ENCODE assay signal across 15 cellular contexts in the genomic region with DNA sequence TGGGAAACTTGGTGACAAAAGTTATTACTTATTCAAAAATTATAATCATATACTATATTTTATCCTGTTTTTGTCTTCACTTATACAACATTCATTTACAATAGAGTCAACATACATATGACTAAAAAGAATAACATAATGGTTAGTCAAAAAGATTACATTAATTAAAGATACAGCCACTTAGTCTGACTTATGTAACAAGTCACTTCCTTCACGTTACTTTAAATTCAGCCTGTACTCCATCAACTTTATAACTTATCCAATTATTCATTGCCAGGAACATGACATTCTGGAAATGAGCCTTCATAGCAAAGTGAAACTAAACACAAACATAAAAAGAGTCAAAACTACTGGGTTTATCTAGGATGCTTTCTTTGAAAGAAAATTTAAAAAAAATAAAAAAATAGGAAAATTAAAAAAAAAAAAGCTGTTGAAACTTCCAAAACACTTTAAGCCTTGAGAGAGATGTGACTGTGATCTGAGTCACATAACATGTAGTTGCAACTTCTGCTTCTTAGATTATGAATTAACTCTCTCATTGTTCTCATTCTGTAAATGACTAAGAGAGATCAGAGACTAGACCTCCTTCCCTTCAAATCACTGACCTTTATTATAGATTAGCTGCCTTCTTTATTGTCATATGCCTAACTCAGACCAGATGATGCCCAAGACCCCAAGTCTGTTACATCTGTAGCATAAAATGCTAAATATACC.
A peak's percentile ranks its signal among the peaks of the same experiment; 100 is the strongest.
DNase-seq lines count a peak whose midpoint lies in the region; ATAC-seq, FAIRE-seq and TF ChIP-seq lines count a peak whose summit lies in the region.
"Had no signal": no experiment of that assay in that cellular context is flagged by ENCODE, and none has a peak within 500 bp of the region (broad histone marks: within the 10 kb centered on the region; RNA-seq: fewer than 3 reads in every experiment).

No MANE protein-coding gene starts in this region.

- no peaks in the 10 kb centered on the region for H3K9me1 ChIP-seq in endothelial cell of umbilical vein (replicated peaks; ENCODE audit: control insufficient read depth, extremely low read depth, insufficient read depth, low read length)

- POLR2A ChIA-PET in endothelial cell of umbilical vein (lab: Charles Lee), result interaction anchor here (0.6 kb wide), 1 partner anchor 152 kb away, joined by 4 read pairs; no protein-coding TSS in a partner anchor

- no peak overlapping the region for H3K27ac Mint-ChIP-seq in chondrocyte (ENCODE audit: unreplicated experiment)
- H3K27ac Mint-ChIP-seq: activated CD4-positive, alpha-beta T cell treated with anti-CD3 and anti-CD28 coated beads, Interleukin-2, amount 10 ng/mL, durations not matched to agents 7 days and 5 days; brain; naive B cell had no signal

- peak overlapping the region; percentile 91 for H3K4me2 ChIP-seq in endothelial cell of umbilical vein (ENCODE audit: insufficient read depth, low read length)

- peak; percentile 84 for ATAC-seq in GM21447 (IDR thresholded peaks at IDR 0.05; ENCODE audit: unreplicated experiment)
- peak; percentile 65 for ATAC-seq in HG03520 (IDR thresholded peaks at IDR 0.05; ENCODE audit: unreplicated experiment)

- H3K36me3 Mint-ChIP-seq in chondrocyte (ENCODE audit: low read depth), result no peaks in the 10 kb centered on the region
- H3K36me3 Mint-ChIP-seq: brain, naive B cell had no signal

- H3K36me3 ChIP-seq in endothelial cell of umbilical vein (ENCODE audit: control insufficient read depth in 2 of 2, extremely low read depth in 1 of 2, insufficient read depth in 2 of 2, low read length in 2 of 2), result no peaks in the 10 kb centered on the region
- H3K36me3 ChIP-seq: right atrium auricular region, suprapubic skin had no signal

- H3K27me3 Mint-ChIP-seq in chondrocyte (ENCODE audit: low read depth), result no peaks in the 10 kb centered on the region

- intact Hi-C loops in endothelial cell of umbilical vein (cut with micrococcal nuclease), result no loop called here

- H3K27ac ChIP-seq in endothelial cell of umbilical vein (ENCODE audit: insufficient read depth, low read depth, low read length), result peak overlapping the region; percentile 50
- H3K27ac ChIP-seq: right atrium auricular region, suprapubic skin had no signal

- H3K4me3 ChIP-seq in endothelial cell of umbilical vein (replicated peaks in 1 of 3; ENCODE audit: insufficient read depth in 1 of 3, low read depth in 1 of 3, low read length in 3 of 3), result peak overlapping the region in 1 of 3 experiments; percentile 21
- H3K4me3 ChIP-seq: right atrium auricular region, suprapubic skin had no signal

- H3K27me3 ChIP-seq in endothelial cell of umbilical vein (ENCODE audit: control insufficient read depth in 2 of 2, insufficient read depth in 2 of 2, low read length in 2 of 2), result no peaks in the 10 kb centered on the region
- H3K27me3 ChIP-seq: right atrium auricular region, suprapubic skin had no signal

- H3K9me3 Mint-ChIP-seq in chondrocyte (ENCODE audit: low read depth), result no peaks in the 10 kb centered on the region
- H3K9me3 Mint-ChIP-seq: activated CD4-positive, alpha-beta T cell treated with anti-CD3 and anti-CD28 coated beads, Interleukin-2, amount 10 ng/mL, durations not matched to agents 7 days and 5 days; brain had no signal

- TF ChIP-seq CTCF in endothelial cell of umbilical vein (IDR thresholded peaks at IDR 0.05; ENCODE audit: extremely low read depth in 1 of 2, insufficient read depth in 1 of 2, low read depth in 1 of 2, low read length in 2 of 2), result no peak
- TF ChIP-seq CTCF in chondrocyte (IDR thresholded peaks at IDR 0.05), result no peak

- H4K20me1 ChIP-seq in endothelial cell of umbilical vein (replicated peaks; ENCODE audit: control insufficient read depth, extremely low read depth, insufficient read depth, low read length), result no peaks in the 10 kb centered on the region

- peaks cover 14% of the 10 kb centered on the region for H3K4me1 ChIP-seq in endothelial cell of umbilical vein (ENCODE audit: control insufficient read depth, extremely low read depth, insufficient read depth, low read length)
- H3K4me1 ChIP-seq: right atrium auricular region, suprapubic skin had no signal

- no TSS peak for BruUV-seq in endothelial cell of umbilical vein (replicated peaks; lab: Mats Ljungman, UMichigan)

- CTCF ChIA-PET in endothelial cell of umbilical vein (lab: Charles Lee), result interaction anchor here (0.6 to 2.0 kb wide), 4 partner anchors 9 to 124 kb away, joined by 3 to 5 read pairs (median 4); no protein-coding TSS in a partner anchor

- peaks cover 2% of the 10 kb centered on the region for H3K4me1 Mint-ChIP-seq in chondrocyte (ENCODE audit: low read depth)
- H3K4me1 Mint-ChIP-seq: activated CD4-positive, alpha-beta T cell treated with anti-CD3 and anti-CD28 coated beads, Interleukin-2, amount 10 ng/mL, durations not matched to agents 7 days and 5 days; brain; naive B cell had no signal

- no peak overlapping the region for H2AFZ ChIP-seq in endothelial cell of umbilical vein (ENCODE audit: low read depth, low read length)

- FAIRE-seq in endothelial cell of umbilical vein (lab: Jason Lieb, UNC), result no peak

- no peak for TF ChIP-seq POLR2A in endothelial cell of umbilical vein (IDR thresholded peaks at IDR 0.05; ENCODE audit: low read depth, low read length)

- H3K9me3 ChIP-seq in endothelial cell of umbilical vein (replicated peaks; ENCODE audit: control insufficient read depth, insufficient read depth, low read length), result no peaks in the 10 kb centered on the region
- H3K9me3 ChIP-seq: right atrium auricular region, suprapubic skin had no signal

- dilution Hi-C loops in endothelial cell of umbilical vein (cut with MboI; ENCODE audit: extremely low pct_ligation_motif_present, low sequenced_read_pairs), result no loop called here

- H3K4me3 Mint-ChIP-seq in chondrocyte (ENCODE audit: unreplicated experiment), result no peak overlapping the region
- H3K4me3 Mint-ChIP-seq: activated CD4-positive, alpha-beta T cell treated with anti-CD3 and anti-CD28 coated beads, Interleukin-2, amount 10 ng/mL, durations not matched to agents 7 days and 5 days; brain; naive B cell had no signal

- no peak overlapping the region for H3K9ac ChIP-seq in endothelial cell of umbilical vein (replicated peaks; ENCODE audit: extremely low read depth, insufficient read depth, low read length)

- DNase-seq in endothelial cell of umbilical vein (ENCODE audit: low read depth, low spot score) (peak; percentile 69), epidermal melanocyte (ENCODE audit: insufficient read length, low spot score) (no peak), chondrocyte (ENCODE audit: low spot score) (no peak), NCI-H146 treated with DMSO at 0.1 percent for 48 hours (lab: John Stamatoyannopoulos, UW; ENCODE audit: unreplicated experiment) (no peak)
- no peak for DNase-seq in stimulated activated CD4-positive, alpha-beta T cell treated with anti-CD3 and anti-CD28 coated beads, Interleukin-12 subunit alpha, Interleukin-12 subunit beta, amount 100 ng/mL, for 4 hours
- DNase-seq: activated CD4-positive, alpha-beta T cell treated with anti-CD3 and anti-CD28 coated beads, Interleukin-2, amount 10 ng/mL, durations not matched to agents 7 days and 5 days; COR-L47; KG1; naive B cell; T-helper 1 cell had no signal

- H3K79me2 ChIP-seq in endothelial cell of umbilical vein (ENCODE audit: control insufficient read depth, insufficient read depth, low read length), result no peaks in the 10 kb centered on the region

TF ChIP-seq in endothelial cell of umbilical vein, 7 proteins besides CTCF, POLR2A, EP300 and RAD21:
- TF ChIP-seq FOS (IDR thresholded peaks at IDR 0.05; ENCODE audit: borderline replicate concordance, insufficient read depth, low read length), result peak; percentile 66
- TF ChIP-seq, protein P1, sequence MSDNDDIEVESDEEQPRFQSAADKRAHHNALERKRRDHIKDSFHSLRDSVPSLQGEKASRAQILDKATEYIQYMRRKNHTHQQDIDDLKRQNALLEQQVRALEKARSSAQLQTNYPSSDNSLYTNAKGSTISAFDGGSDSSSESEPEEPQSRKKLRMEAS (IDR thresholded peaks at IDR 0.05; ENCODE audit: insufficient read depth, insufficient read length), result no peak
TF ChIP-seq in endothelial cell of umbilical vein: peak in this region for 1.
